Comparison of ENCODE assay signal across 19 cellular contexts in genomic region chr15:100704281-100705055, GRCh38.
DNase-seq lines count a peak whose midpoint lies in the region; ATAC-seq and TF ChIP-seq lines count a peak whose summit lies in the region.
"Had no signal": no experiment of that assay in that cellular context is flagged by ENCODE, and none has a peak within 500 bp of the region (broad histone marks: within the 10 kb centered on the region; RNA-seq: fewer than 3 reads in every experiment).

No MANE protein-coding gene starts in this region.

- H3K27ac Mint-ChIP-seq in CD14-positive monocyte = peak overlapping the region in 1 of 7 donors; percentile 36

- TSS peak; percentile 90 for BruUV-seq in mammary epithelial cell (replicated peaks; lab: Mats Ljungman, UMichigan)

- 52% methylated on average over 6 of the region's 7 CpGs for WGBS in mammary epithelial cell (ENCODE audit: low coverage, missing lambda C conversion rate)

- H3K9me3 Mint-ChIP-seq in CD14-positive monocyte = peaks cover 2 to 15% (median 8%) of the 10 kb centered on the region in 7 donors

- H3K36me3 Mint-ChIP-seq in CD14-positive monocyte = no peaks in the 10 kb centered on the region

- peaks cover 5 to 31% (median 19%) of the 10 kb centered on the region in 3 donors for H3K27me3 Mint-ChIP-seq in CD14-positive monocyte (ENCODE audit: low read depth in 3 of 3)

- H3K27me3 ChIP-seq in mammary epithelial cell (ENCODE audit: insufficient read depth, low read length) = no peaks in the 10 kb centered on the region
- H3K27me3 ChIP-seq: left lung, Peyer's patch, transverse colon had no signal

- H3K4me3 ChIP-seq in mammary epithelial cell (replicated peaks in 1 of 3; ENCODE audit: insufficient read depth in 1 of 3, low read depth in 2 of 3, low read length in 3 of 3) = no peak overlapping the region
- H3K4me3 ChIP-seq: heart right ventricle, left lung, Peyer's patch, transverse colon had no signal

- ATAC-seq in GM18907 (IDR thresholded peaks at IDR 0.05; ENCODE audit: unreplicated experiment) = no peak
- ATAC-seq in GM19324 (IDR thresholded peaks at IDR 0.05; ENCODE audit: low FRiP score, unreplicated experiment) = no peak
- ATAC-seq: heart right ventricle; left lung; naive thymus-derived CD4-positive, alpha-beta T cell had no signal

- no peaks in the 10 kb centered on the region for H3K79me2 ChIP-seq in mammary epithelial cell (ENCODE audit: insufficient read depth, low read length)

- dilution Hi-C loops in mammary epithelial cell (cut with HindIII; ENCODE audit: low sequenced_read_pairs) = no loop called here

- H2AFZ ChIP-seq in mammary epithelial cell (ENCODE audit: low read depth, low read length) = peak overlapping the region; percentile 36

- no peaks in the 10 kb centered on the region for H3K4me1 Mint-ChIP-seq in CD14-positive monocyte

- H3K4me1 ChIP-seq in mammary epithelial cell (ENCODE audit: insufficient read depth, low read length) = peaks cover 22% of the 10 kb centered on the region
- H3K4me1 ChIP-seq: heart right ventricle, left lung, Peyer's patch, transverse colon had no signal

- TF ChIP-seq CTCF in CD14-positive monocyte (IDR thresholded peaks at IDR 0.05) (no peak), mammary epithelial cell (conservative IDR thresholded peaks at IDR 0.05 in 1 of 2, IDR thresholded peaks at IDR 0.05 in 1 of 2; ENCODE audit: extremely low read depth in 1 of 2, insufficient read depth in 1 of 2, low read depth in 1 of 2, low read length in 2 of 2) (no peak)

- H3K9me3 ChIP-seq in mammary epithelial cell (replicated peaks; ENCODE audit: insufficient read depth, low read length) = no peaks in the 10 kb centered on the region
- H3K9me3 ChIP-seq: left lung, Peyer's patch, transverse colon had no signal

- H3K4me2 ChIP-seq in mammary epithelial cell (ENCODE audit: insufficient read depth, low read depth, low read length) = no peak overlapping the region

- in situ Hi-C loops in mammary epithelial cell (cut with MboI; ENCODE audit: low sequenced_read_pairs in 2 of 2) = no loop called here

- H3K36me3 ChIP-seq in mammary epithelial cell (ENCODE audit: insufficient read depth, low read length) = no peaks in the 10 kb centered on the region
- H3K36me3 ChIP-seq: heart right ventricle, left lung, Peyer's patch, transverse colon had no signal

- CTCF ChIA-PET in mammary epithelial cell (lab: Charles Lee; ENCODE audit: low non-redundant PET) = no interaction called here

- intact Hi-C loops in CD14-positive monocyte (cut with micrococcal nuclease) = no loop called here
- intact Hi-C loops in mammary epithelial cell (cut with micrococcal nuclease) = loop anchor here (1.0 kb wide), 1 partner anchor 17 kb away; no protein-coding TSS in a partner anchor

- H4K20me1 ChIP-seq in mammary epithelial cell (ENCODE audit: insufficient read depth, low read length) = no peaks in the 10 kb centered on the region

- H3K4me3 Mint-ChIP-seq in CD14-positive monocyte = no peak overlapping the region
- H3K4me3 Mint-ChIP-seq: naive thymus-derived CD4-positive, alpha-beta T cell had no signal

- H3K9ac ChIP-seq in mammary epithelial cell (ENCODE audit: insufficient read depth, low read length) = no peak overlapping the region

- peak overlapping the region; percentile 65 for H3K27ac ChIP-seq in mammary epithelial cell (ENCODE audit: insufficient read depth, low read depth, low read length)
- H3K27ac ChIP-seq: C4-2B, heart right ventricle, left lung, Peyer's patch, transverse colon had no signal

- DNase-seq in CD14-positive monocyte (ENCODE audit: low spot score) = peak; percentile 10
- DNase-seq in LHCN-M2 (ENCODE audit: low read depth) = peak; percentile 70
- DNase-seq in mammary epithelial cell = peak; percentile 97
- DNase-seq in islet precursor cell = peak; percentile 7
- DNase-seq in activated CD4-positive, alpha-beta T cell treated with anti-CD3 and anti-CD28 coated beads for 1 hour = no peak
- DNase-seq in superior temporal gyrus (ENCODE audit: extremely low spot score) = no peak
- DNase-seq: activated CD4-positive, alpha-beta T cell treated with anti-CD3 and anti-CD28 coated beads, Interleukin-2, amount 50 U/mL, for 48 hours; anterior cingulate cortex; heart right ventricle; left lung; naive thymus-derived CD4-positive, alpha-beta T cell; NCI-H187; NCI-H524 treated with DMSO at 0.1 percent for 48 hours; T-helper 9 cell; transverse colon had no signal

Comparison
In these comparisons a context has a peak if more than half of its experiments do, and no peak if none do; other contexts are left out.
1. DNase-seq: peak in CD14-positive monocyte (single experiment), LHCN-M2 (single experiment), mammary epithelial cell (single experiment) and islet precursor cell (single experiment); none in activated CD4-positive, alpha-beta T cell treated with anti-CD3 and anti-CD28 coated beads for 1 hour (single experiment) and superior temporal gyrus (single experiment).